Comparison of ENCODE assay signal across 9 cellular contexts in genomic region chr21:43805275-43805800, GRCh38. TPM values are rescaled to one million over a fixed set of nuclear protein-coding genes. Genes with fewer than 3 reads are reported as not detected.
A peak's percentile ranks its signal among the peaks of the same experiment; 100 is the strongest.
DNase-seq lines count a peak whose midpoint lies in the region; ATAC-seq and TF ChIP-seq lines count a peak whose summit lies in the region.
"Had no signal": no experiment of that assay in that cellular context is flagged by ENCODE, and none has a peak within 500 bp of the region (broad histone marks: within the 10 kb centered on the region; RNA-seq: fewer than 3 reads in every experiment).

No MANE protein-coding gene starts in this region.

- peak overlapping the region in 1 of 10 experiments; percentile 6; a peak in 2 of 20 replicates for H3K4me3 ChIP-seq in BLaER1 treated with 17β-estradiol and CSF1 and Interleukin-3, amounts not matched to agents 10 nM and 100 nM
- H3K4me3 ChIP-seq in gastrocnemius medialis (no peak overlapping the region), PC-3 (ENCODE audit: low read length) (no peak overlapping the region)
- no peak overlapping the region for H3K4me3 ChIP-seq in CD4-positive, alpha-beta memory T cell (ENCODE audit: low read length in 2 of 2)

- POLR2A ChIA-PET in CD4-positive, alpha-beta memory T cell (lab: Charles Lee; ENCODE audit: partially characterized antibody) = no interaction called here
- POLR2A ChIA-PET in PC-3 (lab: Charles Lee; ENCODE audit: unreplicated experiment) = no interaction called here

- H4K20me1 ChIP-seq in BLaER1 treated with 17β-estradiol and CSF1 and Interleukin-3, amounts not matched to agents 10 nM and 100 nM = peaks cover 0 to 29% (median 0%) of the 10 kb centered on the region in 11 experiments; a peak in 8 of 22 replicates
- 0 out of 2 replicates have a peak, but pooled peaks cover 3% of the 10 kb centered on the region for H4K20me1 ChIP-seq in PC-3 (ENCODE audit: low read length)

- H3K4me1 Mint-ChIP-seq in CD4-positive, alpha-beta memory T cell = peaks cover 0 to 5% (median 0%) of the 10 kb centered on the region in 4 donors

- peak overlapping the region; percentile 69 to 89 (median 80); a peak in 21 of 22 replicates for H3K9ac ChIP-seq in BLaER1 treated with 17β-estradiol and CSF1 and Interleukin-3, amounts not matched to agents 10 nM and 100 nM
- H3K9ac ChIP-seq in PC-3 (ENCODE audit: low read length) = no peak overlapping the region

- H3K9me3 ChIP-seq in BLaER1 treated with 17β-estradiol and CSF1 and Interleukin-3, amounts not matched to agents 10 nM and 100 nM (replicated peaks in 1 of 11) = no peaks in the 10 kb centered on the region
- H3K9me3 ChIP-seq in gastrocnemius medialis (no peaks in the 10 kb centered on the region), PC-3 (ENCODE audit: low read length) (no peaks in the 10 kb centered on the region)
- no peaks in the 10 kb centered on the region for H3K9me3 ChIP-seq in CD4-positive, alpha-beta memory T cell (ENCODE audit: control insufficient read depth in 1 of 2, low read length in 2 of 2)

- H3K79me2 ChIP-seq in PC-3 (ENCODE audit: low read length) = no peaks in the 10 kb centered on the region

- H3K27me3 ChIP-seq in BLaER1 treated with 17β-estradiol and CSF1 and Interleukin-3, amounts not matched to agents 10 nM and 100 nM = no peaks in the 10 kb centered on the region
- H3K27me3 ChIP-seq in gastrocnemius medialis (no peaks in the 10 kb centered on the region), PC-3 (ENCODE audit: low read length) (no peaks in the 10 kb centered on the region)
- H3K27me3 ChIP-seq in CD4-positive, alpha-beta memory T cell (ENCODE audit: insufficient read depth, low read length) = no peaks in the 10 kb centered on the region

- peaks cover 44 to 90% (median 63%) of the 10 kb centered on the region in 11 experiments for H3K36me3 ChIP-seq in BLaER1 treated with 17β-estradiol and CSF1 and Interleukin-3, amounts not matched to agents 10 nM and 100 nM
- peaks cover 0 to 34% of the 10 kb centered on the region in 2 donors for H3K36me3 ChIP-seq in gastrocnemius medialis
- H3K36me3 ChIP-seq in CD4-positive, alpha-beta memory T cell (ENCODE audit: insufficient read depth, low read length) = peaks cover 21% of the 10 kb centered on the region
- H3K36me3 ChIP-seq in PC-3 (ENCODE audit: low read depth, low read length) = peaks cover 31% of the 10 kb centered on the region

- CTCF ChIA-PET in CD4-positive, alpha-beta memory T cell (lab: Charles Lee; ENCODE audit: partially characterized antibody) = no interaction called here
- CTCF ChIA-PET in PC-3 (lab: Charles Lee) = no interaction called here

- no peaks in the 10 kb centered on the region for H3K27me3 Mint-ChIP-seq in CD4-positive, alpha-beta memory T cell

- no peak for TF ChIP-seq CTCF in gastrocnemius medialis (IDR thresholded peaks at IDR 0.05 in 4 of 5, conservative IDR thresholded peaks at IDR 0.05 in 1 of 5)
- no peak for TF ChIP-seq CTCF in PC-3 (conservative IDR thresholded peaks at IDR 0.05; ENCODE audit: low read depth, low read length)

- no peak overlapping the region for H2AFZ ChIP-seq in PC-3 (ENCODE audit: low read length)

- no peaks in the 10 kb centered on the region for H3K9me2 ChIP-seq in PC-3 (replicated peaks; ENCODE audit: low read length)

- peaks cover 66 to 82% (median 76%) of the 10 kb centered on the region in 10 experiments for H3K4me1 ChIP-seq in BLaER1 treated with 17β-estradiol and CSF1 and Interleukin-3, amounts not matched to agents 10 nM and 100 nM
- H3K4me1 ChIP-seq in gastrocnemius medialis (no peaks in the 10 kb centered on the region), PC-3 (ENCODE audit: insufficient read depth, low read length) (no peaks in the 10 kb centered on the region)
- no peaks in the 10 kb centered on the region for H3K4me1 ChIP-seq in CD4-positive, alpha-beta memory T cell (ENCODE audit: insufficient read depth, low read length)

- H3K27ac Mint-ChIP-seq in CD4-positive, alpha-beta memory T cell = peak overlapping the region in 2 of 7 donors; percentile 13 to 62

- DNase-seq in NOMO-1 treated with dmso at 0.1 percent for 144 hours (lab: John Stamatoyannopoulos, UW; ENCODE audit: unreplicated experiment) (peak; percentile 80), gastrocnemius medialis (no peak), PC-3 (no peak), left cardiac atrium (no peak)
- DNase-seq in CD4-positive, alpha-beta memory T cell = no peak
- DNase-seq: mammary epithelial cell had no signal

- no peaks in the 10 kb centered on the region for H3K9me3 Mint-ChIP-seq in CD4-positive, alpha-beta memory T cell

- TF ChIP-seq POLR2A in gastrocnemius medialis (IDR thresholded peaks at IDR 0.05) = no peak

- peak overlapping the region; percentile 85 to 99 (median 94) for H3K27ac ChIP-seq in BLaER1 treated with 17β-estradiol and CSF1 and Interleukin-3, amounts not matched to agents 10 nM and 100 nM
- H3K27ac ChIP-seq in gastrocnemius medialis (no peak overlapping the region), PC-3 (ENCODE audit: low read length) (no peak overlapping the region)
- no peak overlapping the region for H3K27ac ChIP-seq in CD4-positive, alpha-beta memory T cell (ENCODE audit: low read depth, low read length)

- intact Hi-C loops in gastrocnemius medialis (cut with DNase I; ENCODE audit: low total_unique reads) = no loop called here
- intact Hi-C loops in CD4-positive, alpha-beta memory T cell (cut with micrococcal nuclease) = no loop called here
- intact Hi-C loops in PC-3 (cut with micrococcal nuclease) = no loop called here
- intact Hi-C loops in left cardiac atrium (cut with DNase I) = loop anchor here in 1 of 2 donors (10.0 kb wide), 1 partner anchor 179 kb away; no protein-coding TSS in a partner anchor

- H3K4me3 Mint-ChIP-seq in CD4-positive, alpha-beta memory T cell = no peak overlapping the region

- BruUV-seq in PC-3 (replicated peaks; lab: Mats Ljungman, UMichigan) = no TSS peak

- H3K4me2 ChIP-seq in BLaER1 treated with 17β-estradiol and CSF1 and Interleukin-3, amounts not matched to agents 10 nM and 100 nM = peak overlapping the region; percentile 79 to 99 (median 93)
- no peak overlapping the region for H3K4me2 ChIP-seq in PC-3 (ENCODE audit: low read length)

- in situ Hi-C loops in gastrocnemius medialis (cut with MboI; ENCODE audit: low sequenced_read_pairs in 4 of 4) = loop anchor here in 2 of 4 donors (10.0 to 25.0 kb wide), 2 partner anchors 93 to 99 kb away; partner anchors contain the start of gene PDXK (in 1 of the 2)

- ATAC-seq in GM19043 (IDR thresholded peaks at IDR 0.05; ENCODE audit: low read depth, unreplicated experiment) (peak; percentile 87), HG02885 (IDR thresholded peaks at IDR 0.05; ENCODE audit: poor library complexity, unreplicated experiment) (peak; percentile 82), gastrocnemius medialis (no peak), PC-3 (no peak), left cardiac atrium (no peak)

- H3K36me3 Mint-ChIP-seq in CD4-positive, alpha-beta memory T cell = peaks cover 13 to 34% of the 10 kb centered on the region in 2 donors

- no peaks in the 10 kb centered on the region for H3F3A ChIP-seq in PC-3 (ENCODE audit: low read length, unreplicated experiment)

RNA-seq across cellular contexts. Expression of gene RRP1, which starts 16.0 kb away (rescaled TPM):
- total RNA-seq in gastrocnemius medialis (10 to 100 TPM; 17.5 to 32.0 (median 25.1) TPM), PC-3 (2014; rRNA removed) (76.4 and 96.6 TPM in 2 replicates), left cardiac atrium (10 to 100 TPM; 10.6 to 14.9 TPM)
- 10 to 100 TPM; 25.4 to 27.7 TPM for total RNA-seq in CD4-positive, alpha-beta memory T cell
- polyA plus RNA-seq in CD4-positive, alpha-beta memory T cell = 10 to 100 TPM; 13.5 to 22.2 TPM

RNA-seq across cellular contexts. Expression of gene CSTB, which starts 29.2 kb away (rescaled TPM):
- total RNA-seq in gastrocnemius medialis (1 to 10 TPM; 1.3 to 5.9 (median 5.2) TPM), PC-3 (2014; rRNA removed) (99.2 and 151 TPM in 2 replicates), left cardiac atrium (10 to 100 TPM; 33.0 to 40.2 TPM)
- total RNA-seq in CD4-positive, alpha-beta memory T cell = 10 to 100 TPM; 46.0 to 48.8 TPM
- 10 to 100 TPM; 68.4 to 97.0 TPM for polyA plus RNA-seq in CD4-positive, alpha-beta memory T cell

RNA-seq across cellular contexts. Expression of gene AGPAT3, which starts 59.7 kb away (rescaled TPM):
- total RNA-seq in gastrocnemius medialis (100 to 1,000 TPM in 1 of 4 donors, 10 to 100 TPM in 3; 44.2 to 102 (median 59.3) TPM), PC-3 (2014; rRNA removed) (76.1 and 91.9 TPM in 2 replicates), left cardiac atrium (10 to 100 TPM; 65.1 to 69.4 TPM)
- total RNA-seq in CD4-positive, alpha-beta memory T cell = 10 to 100 TPM; 72.4 to 76.7 TPM
- polyA plus RNA-seq in CD4-positive, alpha-beta memory T cell = 10 to 100 TPM; 16.0 to 21.0 TPM

Comparison
In these comparisons a context has a peak if more than half of its experiments do, and no peak if none do; other contexts are left out.
1. H3K27ac ChIP-seq: peak in BLaER1 treated with 17β-estradiol and CSF1 and Interleukin-3, amounts not matched to agents 10 nM and 100 nM (11 of 11); none in gastrocnemius medialis (0 of 4), CD4-positive, alpha-beta memory T cell (single experiment) and PC-3 (single experiment).
2. ATAC-seq: peak in GM19043 (single experiment) and HG02885 (single experiment); none in gastrocnemius medialis (0 of 2), PC-3 (single experiment) and left cardiac atrium (0 of 2).
3. RNA of gene CSTB, which starts 29.2 kb away (total RNA-seq): 99.2 to 151 TPM in PC-3, 46.0 to 48.8 TPM in CD4-positive, alpha-beta memory T cell and 33.0 to 40.2 TPM in left cardiac atrium; 1.3 to 5.9 TPM in gastrocnemius medialis; every median in the first group is over 4 times any median in the second.